In genomic region chr3:112640333-112640863, GRCh38 we compare ENCODE assay signal across 10 cellular contexts. TPM values are rescaled to one million over a fixed set of nuclear protein-coding genes. Genes with fewer than 3 reads are reported as not detected.
DNase-seq lines count a peak whose midpoint lies in the region; ATAC-seq and TF ChIP-seq lines count a peak whose summit lies in the region.
"Had no signal": no experiment of that assay in that cellular context is flagged by ENCODE, and none has a peak within 500 bp of the region (broad histone marks: within the 10 kb centered on the region; RNA-seq: fewer than 3 reads in every experiment).

No MANE protein-coding gene starts in this region.

- no peak for TF ChIP-seq CTCF in ovary (IDR thresholded peaks at IDR 0.05)

- DNase-seq in AG20443 (ENCODE audit: low spot score) (peak; percentile 64), RPMI8226 (peak; percentile 11), fibroblast of peridontal ligament (ENCODE audit: extremely low read depth) (peak; percentile 93), ovary (peak in 4 of 5 donors; percentile 23 to 55 (median 37)), germinal center (ENCODE audit: low spot score) (no peak)
- DNase-seq: DND-41 had no signal

- H3K36me3 ChIP-seq in ovary, result no peaks in the 10 kb centered on the region

- ATAC-seq in GM21825 (IDR thresholded peaks at IDR 0.05; ENCODE audit: unreplicated experiment), result no peak
- no peak for ATAC-seq in GM18873 (IDR thresholded peaks at IDR 0.05; ENCODE audit: low FRiP score, unreplicated experiment)
- no peak for ATAC-seq in HG03469 (IDR thresholded peaks at IDR 0.05; ENCODE audit: unreplicated experiment)
- ATAC-seq: activated T-helper 17 cell treated with anti-CD3 and anti-CD28 coated beads, Interleukin-2, amount 50 U/mL, for 72 hours had no signal

- H3K4me3 ChIP-seq in ovary, result peak overlapping the region; percentile 35

- no peak for TF ChIP-seq POLR2A in ovary (IDR thresholded peaks at IDR 0.05)

- H3K27ac ChIP-seq in ovary, result peak overlapping the region; percentile 39 to 76

- no peaks in the 10 kb centered on the region for H3K27me3 ChIP-seq in ovary

- peaks cover 13% of the 10 kb centered on the region for H3K4me1 ChIP-seq in ovary (ENCODE audit: insufficient read depth)

- intact Hi-C loops in ovary (cut with DNase I), result loop anchor here (5.0 to 10.0 kb wide), 7 partner anchors 56 to 344 kb away; partner anchors contain the start of genes CD200R1 (in 2 of the 4) and CD200 (in 1 of the 4)

- WGBS in ovary, 3 donors, result 2 to 4% (median 2%) methylated on average over 9 of the region's 9 CpGs

- H3K9me3 ChIP-seq in ovary, result no peaks in the 10 kb centered on the region

- TF ChIP-seq EP300 in ovary (IDR thresholded peaks at IDR 0.05), result no peak

RNA-seq across cellular contexts. Expression of gene CCDC80, which starts 0.5 kb away (rescaled TPM):
- 100 to 1,000 TPM in 3 of 7 donors, 10 to 100 TPM in 4; 13.2 to 256 (median 92.2) TPM for total RNA-seq in ovary
- polyA plus RNA-seq in ovary, result 100 to 1,000 TPM in 1 of 2 donors, 10 to 100 TPM in 1; 61.4 to 539 TPM
- total RNA-seq: activated T-helper 17 cell treated with anti-CD3 and anti-CD28 coated beads, Interleukin-2, amount 50 U/mL, for 72 hours had no signal
